Comparison of ENCODE assay signal across 1 cellular context in genomic region chr6:21158149-21158548, GRCh38.
TF ChIP-seq lines count a peak whose summit lies in the region.

No MANE protein-coding gene starts in this region.

TF ChIP-seq in K562, 482 proteins besides CTCF, POLR2A, EP300 and RAD21 (continued from another document):
- TF ChIP-seq RERE (CRISPR knock-in tag; IDR thresholded peaks at IDR 0.05; ENCODE audit: borderline replicate concordance) (no peak), ZNF347 (CRISPR knock-in tag; IDR thresholded peaks at IDR 0.05; ENCODE audit: low read depth) (no peak), MTA2 (IDR thresholded peaks at IDR 0.05; ENCODE audit: low read depth) (peak; percentile 58), HDAC1 (IDR thresholded peaks at IDR 0.05) (0 out of 4 replicates have a peak, but pooled peaks of 1 of the 2 experiments have one; percentile 39), MCM5 (IDR thresholded peaks at IDR 0.05; ENCODE audit: low read depth) (no peak), ETS1 (conservative IDR thresholded peaks at IDR 0.05; ENCODE audit: control insufficient read depth, low read depth, low read length) (no peak), STAG1 (CRISPR knock-in tag; IDR thresholded peaks at IDR 0.05; ENCODE audit: borderline replicate concordance) (no peak), ETV5 (CRISPR knock-in tag; IDR thresholded peaks at IDR 0.05; ENCODE audit: low read depth) (no peak), GABPB1 (CRISPR knock-in tag; IDR thresholded peaks at IDR 0.05) (no peak), CTCFL (IDR thresholded peaks at IDR 0.05; ENCODE audit: borderline replicate concordance, insufficient read depth, low read depth, low read length, poor library complexity, severe bottlenecking) (no peak), HMG20B (CRISPR knock-in tag; IDR thresholded peaks at IDR 0.05) (no peak), MXD1 (CRISPR knock-in tag; IDR thresholded peaks at IDR 0.05; ENCODE audit: borderline replicate concordance, poor library complexity, severe bottlenecking) (no peak), PBX2 (CRISPR knock-in tag; IDR thresholded peaks at IDR 0.05; ENCODE audit: low read depth) (no peak), PBX2 (tag; conservative IDR thresholded peaks at IDR 0.05; ENCODE audit: low read depth) (peak; percentile 74), ZBTB49 (CRISPR knock-in tag; IDR thresholded peaks at IDR 0.05; ENCODE audit: borderline replicate concordance) (no peak), ZNF282 (CRISPR knock-in tag; IDR thresholded peaks at IDR 0.05) (no peak), ZNF384 (IDR thresholded peaks at IDR 0.05; ENCODE audit: low read depth, low read length) (no peak), PTBP1 (IDR thresholded peaks at IDR 0.05; ENCODE audit: low read depth, low read length) (no peak), ZNF165 (CRISPR knock-in tag; IDR thresholded peaks at IDR 0.05; ENCODE audit: borderline replicate concordance) (no peak), C11orf30 (IDR thresholded peaks at IDR 0.05; ENCODE audit: low read depth) (peak; percentile 7; the same call in 1 of the 2 replicates), MAFG (tag; conservative IDR thresholded peaks at IDR 0.05) (no peak), CHD1 (IDR thresholded peaks at IDR 0.05; ENCODE audit: low read length) (no peak), FOXJ2 (tag; IDR thresholded peaks at IDR 0.05) (no peak)
